12 cellular contexts compared by ENCODE assay signal in the genomic region with DNA sequence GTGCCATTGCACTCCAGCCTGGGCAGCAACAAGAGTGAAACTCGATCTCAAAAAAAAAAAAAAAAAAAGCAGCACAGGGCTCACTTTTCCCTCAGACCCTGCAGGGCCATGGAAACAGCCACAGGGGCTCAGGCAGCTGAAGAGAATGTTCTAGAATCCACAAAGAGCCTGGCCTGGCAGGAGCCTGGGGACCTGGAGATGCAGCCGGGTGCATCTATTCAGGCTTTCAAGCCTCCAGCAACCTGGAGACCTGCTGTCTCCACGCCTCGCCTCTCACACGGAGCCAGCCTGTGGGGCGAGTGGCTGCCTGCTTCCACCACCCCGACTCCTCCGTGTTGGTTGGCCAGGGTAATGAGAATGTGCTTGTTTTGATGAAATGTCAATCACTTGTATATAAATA. TPM values are rescaled to one million over a fixed set of nuclear protein-coding genes. Genes with fewer than 3 reads are reported as not detected.
A peak's percentile ranks its signal among the peaks of the same experiment; 100 is the strongest.
DNase-seq lines count a peak whose midpoint lies in the region; ATAC-seq and TF ChIP-seq lines count a peak whose summit lies in the region.
"Had no signal": no experiment of that assay in that cellular context is flagged by ENCODE, and none has a peak within 500 bp of the region (broad histone marks: within the 10 kb centered on the region; RNA-seq: fewer than 3 reads in every experiment).

No MANE protein-coding gene starts in this region.

- no peak for ATAC-seq in gastroesophageal sphincter
- no peak for ATAC-seq in HG03196 (IDR thresholded peaks at IDR 0.05; ENCODE audit: unreplicated experiment)

- no peaks in the 10 kb centered on the region for H3K36me3 ChIP-seq in gastroesophageal sphincter
- no peaks in the 10 kb centered on the region for H3K36me3 ChIP-seq in suprapubic skin
- H3K36me3 ChIP-seq: left lung had no signal

- DNase-seq in activated effector memory CD4-positive, alpha-beta T cell treated with anti-CD3 and anti-CD28 coated beads, Interleukin-2, amount 50 U/mL, for 16 hours: peak; percentile 70
- no peak for DNase-seq in activated effector memory CD4-positive, alpha-beta T cell treated with Interleukin-2 at 50 U/mL for 16 hours
- no peak for DNase-seq in activated CD4-positive, alpha-beta memory T cell treated with anti-CD3 and anti-CD28 coated beads for 36 hours
- no peak for DNase-seq in suprapubic skin (ENCODE audit: low spot score in 2 of 2)
- no peak for DNase-seq in mesothelial cell of epicardium (ENCODE audit: low spot score in 2 of 2, unreplicated experiment in 2 of 2)
- no peak for DNase-seq in NK-92 treated with Interleukin-12 subunit alpha and Interleukin-12 subunit beta, amount 100 ng/mL, for 24 hours (lab: John Stamatoyannopoulos, UW)
- DNase-seq: HFFc6, NCI-H1930 had no signal

- peaks cover 0 to 8% (median 0%) of the 10 kb centered on the region in 3 donors for H3K4me1 ChIP-seq in gastroesophageal sphincter
- H3K4me1 ChIP-seq in suprapubic skin: no peaks in the 10 kb centered on the region

- no peaks in the 10 kb centered on the region for H3K27me3 Mint-ChIP-seq in activated CD4-positive, alpha-beta memory T cell treated with anti-CD3 and anti-CD28 coated beads for 36 hours
- H3K27me3 Mint-ChIP-seq in mesothelial cell of epicardium (ENCODE audit: low read depth): no peaks in the 10 kb centered on the region

- TF ChIP-seq CTCF in gastroesophageal sphincter (IDR thresholded peaks at IDR 0.05) (no peak), suprapubic skin (IDR thresholded peaks at IDR 0.05) (no peak), mesothelial cell of epicardium (IDR thresholded peaks at IDR 0.05; ENCODE audit: unreplicated experiment) (no peak)

- peak overlapping the region in 3 of 4 donors; percentile 38 to 69 (median 60) for H3K27ac ChIP-seq in gastroesophageal sphincter
- H3K27ac ChIP-seq in suprapubic skin: peak overlapping the region; percentile 51

- POLR2A ChIA-PET in activated CD4-positive, alpha-beta memory T cell treated with anti-CD3 and anti-CD28 coated beads for 36 hours (lab: Charles Lee): interaction anchor here (0.6 to 2.6 kb wide), 8 partner anchors 30 to 67 kb away, joined by 3 to 10 read pairs (median 4); no protein-coding TSS in a partner anchor

- H3K4me3 ChIP-seq in gastroesophageal sphincter: no peak overlapping the region
- H3K4me3 ChIP-seq in suprapubic skin: no peak overlapping the region
- H3K4me3 ChIP-seq: K562, left lung had no signal

- WGBS in gastroesophageal sphincter (ENCODE audit: low coverage in 1 of 2), 2 donors: 50 to 63% methylated on average over 1 to 2 of the region's 8 CpGs
- WGBS in suprapubic skin: 47% methylated on average over 7 of the region's 8 CpGs

- H3K9me3 Mint-ChIP-seq in activated CD4-positive, alpha-beta memory T cell treated with anti-CD3 and anti-CD28 coated beads for 36 hours: no peaks in the 10 kb centered on the region
- no peaks in the 10 kb centered on the region for H3K9me3 Mint-ChIP-seq in mesothelial cell of epicardium
- H3K9me3 Mint-ChIP-seq: HFFc6 had no signal

- CTCF ChIA-PET in activated CD4-positive, alpha-beta memory T cell treated with anti-CD3 and anti-CD28 coated beads for 36 hours (lab: Charles Lee): interaction anchor here (0.6 to 2.0 kb wide), 4 partner anchors 41 to 620 kb away, joined by 3 to 5 read pairs (median 3); no protein-coding TSS in a partner anchor

- intact Hi-C loops in activated CD4-positive, alpha-beta memory T cell treated with anti-CD3 and anti-CD28 coated beads for 36 hours (cut with micrococcal nuclease): no loop called here

- H3K27ac Mint-ChIP-seq in activated CD4-positive, alpha-beta memory T cell treated with anti-CD3 and anti-CD28 coated beads for 36 hours: peak overlapping the region; percentile 98
- no peak overlapping the region for H3K27ac Mint-ChIP-seq in mesothelial cell of epicardium
- H3K27ac Mint-ChIP-seq: HFFc6 had no signal

- H3K9me3 ChIP-seq in gastroesophageal sphincter (no peaks in the 10 kb centered on the region), suprapubic skin (no peaks in the 10 kb centered on the region)
- H3K9me3 ChIP-seq: left lung had no signal

- H3K27me3 ChIP-seq in gastroesophageal sphincter (peaks cover 6% of the 10 kb centered on the region), suprapubic skin (peaks cover 22% of the 10 kb centered on the region)

- peak overlapping the region; percentile 86 for H3K4me3 Mint-ChIP-seq in activated CD4-positive, alpha-beta memory T cell treated with anti-CD3 and anti-CD28 coated beads for 36 hours
- no peak overlapping the region for H3K4me3 Mint-ChIP-seq in mesothelial cell of epicardium
- H3K4me3 Mint-ChIP-seq: HFFc6 had no signal

- TF ChIP-seq POLR2A in gastroesophageal sphincter (IDR thresholded peaks at IDR 0.05): no peak
- TF ChIP-seq POLR2A in suprapubic skin (IDR thresholded peaks at IDR 0.05): no peak

- TF ChIP-seq EP300 in gastroesophageal sphincter (IDR thresholded peaks at IDR 0.05): no peak
- TF ChIP-seq EP300 in suprapubic skin (IDR thresholded peaks at IDR 0.05): no peak

- H3K4me1 Mint-ChIP-seq in activated CD4-positive, alpha-beta memory T cell treated with anti-CD3 and anti-CD28 coated beads for 36 hours (ENCODE audit: low read depth): peaks cover 61% of the 10 kb centered on the region
- H3K4me1 Mint-ChIP-seq in mesothelial cell of epicardium: peaks cover 44% of the 10 kb centered on the region

- peaks cover 9% of the 10 kb centered on the region for H3K36me3 Mint-ChIP-seq in activated CD4-positive, alpha-beta memory T cell treated with anti-CD3 and anti-CD28 coated beads for 36 hours
- no peaks in the 10 kb centered on the region for H3K36me3 Mint-ChIP-seq in mesothelial cell of epicardium

RNA-seq across cellular contexts. Expression of gene MEAK7, which starts 44.0 kb away (rescaled TPM):
- 10 to 100 TPM; 12.9 to 13.6 TPM for total RNA-seq in activated CD4-positive, alpha-beta memory T cell treated with anti-CD3 and anti-CD28 coated beads for 36 hours
- total RNA-seq in gastroesophageal sphincter: 10 to 100 TPM in 2 of 4 donors, 1 to 10 TPM in 2; 7.9 to 30.5 (median 10.4) TPM
- 10 to 100 TPM in 3 of 4 donors, 1 to 10 TPM in 1; 9.2 to 17.9 (median 13.6) TPM for total RNA-seq in suprapubic skin
- total RNA-seq in mesothelial cell of epicardium: 37.9 to 42.7 TPM (median 39.6 TPM) in 3 replicates
